ENCODE assay signal across 15 cellular contexts in the genomic region with DNA sequence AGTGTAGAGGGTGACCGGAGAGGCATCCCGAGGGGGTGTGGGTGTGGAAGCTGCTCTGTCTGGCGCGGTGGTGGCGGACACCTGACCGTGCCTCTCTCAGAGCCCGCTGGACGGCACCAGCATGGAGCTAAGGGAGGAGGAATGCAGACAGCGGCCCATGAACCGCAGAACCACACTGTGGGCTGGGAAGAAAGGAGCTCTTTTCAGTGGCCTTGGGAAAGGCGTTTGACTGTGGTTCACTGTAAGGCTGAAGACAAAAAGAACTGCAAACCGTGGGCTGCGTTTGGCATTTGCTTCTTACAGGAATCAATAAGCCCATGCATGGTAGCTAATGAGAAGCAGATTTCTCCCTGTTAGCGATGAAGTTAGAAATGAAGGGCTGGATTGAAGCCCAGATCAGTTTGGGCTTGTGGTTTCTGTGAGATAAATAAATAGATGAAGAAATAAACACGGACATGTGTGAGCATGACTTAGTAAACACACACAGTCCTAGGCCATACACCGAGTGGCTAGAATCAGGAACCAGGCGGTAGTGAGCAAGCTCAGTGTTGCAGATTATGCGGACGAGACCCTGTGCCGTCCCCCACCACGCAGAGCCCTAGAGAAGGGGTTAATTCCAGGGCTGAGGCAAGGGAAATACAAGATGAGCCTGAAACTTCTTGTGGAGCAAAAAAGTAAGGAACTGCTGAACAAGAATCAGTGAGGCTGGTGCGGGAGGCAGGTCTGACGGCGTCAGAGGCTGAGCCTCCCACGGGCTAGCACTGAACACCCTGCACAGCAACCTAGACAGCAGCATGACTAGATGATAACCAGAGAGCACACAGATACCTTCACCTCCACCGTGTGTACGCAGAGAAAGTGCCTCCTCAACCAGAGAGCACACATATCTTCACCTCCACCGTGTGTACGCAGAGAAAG.
A peak's percentile ranks its signal among the peaks of the same experiment; 100 is the strongest.
DNase-seq lines count a peak whose midpoint lies in the region; ATAC-seq and TF ChIP-seq lines count a peak whose summit lies in the region.
"Had no signal": no experiment of that assay in that cellular context is flagged by ENCODE, and none has a peak within 500 bp of the region (broad histone marks: within the 10 kb centered on the region; RNA-seq: fewer than 3 reads in every experiment).

No MANE protein-coding gene starts in this region.

- ATAC-seq in SK-N-SH treated with all-trans-retinoic acid at 6 μM for 48 hours (peak; percentile 44), HG03159 (IDR thresholded peaks at IDR 0.05; ENCODE audit: unreplicated experiment) (no peak)
- ATAC-seq: left cardiac atrium, right cardiac atrium had no signal

- DNase-seq in EL (peak; percentile 26), fibroblast of peridontal ligament (ENCODE audit: extremely low read depth) (peak; percentile 100), skeletal muscle cell (ENCODE audit: low read depth) (peak; percentile 51), HuH-7 (ENCODE audit: low spot score) (no peak), iPS-NIHi7 (ENCODE audit: extremely low spot score) (no peak), 8988T (no peak)
- DNase-seq: COR-L47, KBM-7, left cardiac atrium, naive B cell, NCI-H526 treated with DMSO at 0.1 percent for 48 hours, Peyer's patch had no signal

- no peak overlapping the region for H3K4me3 ChIP-seq in skeletal muscle cell (ENCODE audit: low read depth, low read length)
- H3K4me3 ChIP-seq: Peyer's patch had no signal

TF ChIP-seq in SK-N-SH treated with all-trans-retinoic acid at 6 μM for 48 hours, 23 proteins besides CTCF, POLR2A, EP300 and RAD21:
- TF ChIP-seq TOX (CRISPR knock-in tag; IDR thresholded peaks at IDR 0.05; ENCODE audit: borderline replicate concordance) (no peak), PPARA (CRISPR knock-in tag; IDR thresholded peaks at IDR 0.05; ENCODE audit: borderline replicate concordance) (no peak), GLIS3 (CRISPR knock-in tag; IDR thresholded peaks at IDR 0.05) (no peak)
- TF ChIP-seq, protein P1, sequence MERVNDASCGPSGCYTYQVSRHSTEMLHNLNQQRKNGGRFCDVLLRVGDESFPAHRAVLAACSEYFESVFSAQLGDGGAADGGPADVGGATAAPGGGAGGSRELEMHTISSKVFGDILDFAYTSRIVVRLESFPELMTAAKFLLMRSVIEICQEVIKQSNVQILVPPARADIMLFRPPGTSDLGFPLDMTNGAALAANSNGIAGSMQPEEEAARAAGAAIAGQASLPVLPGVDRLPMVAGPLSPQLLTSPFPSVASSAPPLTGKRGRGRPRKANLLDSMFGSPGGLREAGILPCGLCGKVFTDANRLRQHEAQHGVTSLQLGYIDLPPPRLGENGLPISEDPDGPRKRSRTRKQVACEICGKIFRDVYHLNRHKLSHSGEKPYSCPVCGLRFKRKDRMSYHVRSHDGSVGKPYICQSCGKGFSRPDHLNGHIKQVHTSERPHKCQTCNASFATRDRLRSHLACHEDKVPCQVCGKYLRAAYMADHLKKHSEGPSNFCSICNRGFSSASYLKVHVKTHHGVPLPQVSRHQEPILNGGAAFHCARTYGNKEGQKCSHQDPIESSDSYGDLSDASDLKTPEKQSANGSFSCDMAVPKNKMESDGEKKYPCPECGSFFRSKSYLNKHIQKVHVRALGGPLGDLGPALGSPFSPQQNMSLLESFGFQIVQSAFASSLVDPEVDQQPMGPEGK (CRISPR knock-in tag; IDR thresholded peaks at IDR 0.05; ENCODE audit: borderline replicate concordance), result no peak
- TF ChIP-seq, protein P2, sequence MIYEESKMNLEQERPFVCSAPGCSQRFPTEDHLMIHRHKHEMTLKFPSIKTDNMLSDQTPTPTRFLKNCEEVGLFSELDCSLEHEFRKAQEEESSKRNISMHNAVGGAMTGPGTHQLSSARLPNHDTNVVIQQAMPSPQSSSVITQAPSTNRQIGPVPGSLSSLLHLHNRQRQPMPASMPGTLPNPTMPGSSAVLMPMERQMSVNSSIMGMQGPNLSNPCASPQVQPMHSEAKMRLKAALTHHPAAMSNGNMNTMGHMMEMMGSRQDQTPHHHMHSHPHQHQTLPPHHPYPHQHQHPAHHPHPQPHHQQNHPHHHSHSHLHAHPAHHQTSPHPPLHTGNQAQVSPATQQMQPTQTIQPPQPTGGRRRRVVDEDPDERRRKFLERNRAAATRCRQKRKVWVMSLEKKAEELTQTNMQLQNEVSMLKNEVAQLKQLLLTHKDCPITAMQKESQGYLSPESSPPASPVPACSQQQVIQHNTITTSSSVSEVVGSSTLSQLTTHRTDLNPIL (CRISPR knock-in tag; IDR thresholded peaks at IDR 0.05; ENCODE audit: low read depth), result no peak

Comparison
In these comparisons a context has a peak if more than half of its experiments do, and no peak if none do; other contexts are left out.
1. DNase-seq: peak in EL (single experiment), fibroblast of peridontal ligament (single experiment) and skeletal muscle cell (single experiment); none in HuH-7 (single experiment), iPS-NIHi7 (single experiment) and 8988T (single experiment).